ENCODE assay signal across 2 cellular contexts in genomic region chr18:31125878-31126277, GRCh38.
TF ChIP-seq lines count a peak whose summit lies in the region.

No MANE protein-coding gene starts in this region.

TF ChIP-seq in HEK293, 187 proteins besides CTCF, POLR2A, EP300 and RAD21:
- TF ChIP-seq SETDB1 (IDR thresholded peaks at IDR 0.05; ENCODE audit: insufficient read length, low read length) = peak; percentile 72
- TF ChIP-seq ZNF10 (tag by site-specific recombination; IDR thresholded peaks at IDR 0.05) = no peak
- TF ChIP-seq YY1 (tag by site-specific recombination; IDR thresholded peaks at IDR 0.05) = no peak
TF ChIP-seq in HEK293: peak in this region for 1.

TF ChIP-seq in K562, 482 proteins besides CTCF, POLR2A, EP300 and RAD21:
- TF ChIP-seq RBM25 (IDR thresholded peaks at IDR 0.05; ENCODE audit: low read depth, low read length, severe bottlenecking) (peak; percentile 64), MAX (CRISPR knock-in tag; IDR thresholded peaks at IDR 0.05) (no peak)
